6 cellular contexts compared by ENCODE assay signal in genomic region chr5:151855701-151856100, GRCh38.
"Had no signal": no experiment of that assay in that cellular context is flagged by ENCODE, and none has a peak within 500 bp of the region (broad histone marks: within the 10 kb centered on the region; RNA-seq: fewer than 3 reads in every experiment).

No MANE protein-coding gene starts in this region.

- H3K4me3 ChIP-seq: GM23338, K562 had no signal

- DNase-seq: H9, HCEC 1CT, IMR-90, KG1 had no signal

- H3K4me2 ChIP-seq: GM23338 had no signal

- ATAC-seq: GM23338, K562 had no signal
